Comparison of ENCODE assay signal across 17 cellular contexts in genomic region chrX:151184705-151185104, GRCh38. TPM values are rescaled to one million over a fixed set of nuclear protein-coding genes. Genes with fewer than 3 reads are reported as not detected.
"Had no signal": no experiment of that assay in that cellular context is flagged by ENCODE, and none has a peak within 500 bp of the region (broad histone marks: within the 10 kb centered on the region; RNA-seq: fewer than 3 reads in every experiment).

No MANE protein-coding gene starts in this region.

- H3K4me1 ChIP-seq: ascending aorta had no signal

- DNase-seq: activated CD4-positive, alpha-beta T cell treated with anti-CD3 and anti-CD28 coated beads, Interleukin-2, amount 50 U/mL, for 1 hour; activated CD8-positive, alpha-beta memory T cell treated with anti-CD3 and anti-CD28 coated beads for 24 hours; activated naive CD4-positive, alpha-beta T cell; foreskin melanocyte; head of caudate nucleus; retina had no signal

- H3K9me3 ChIP-seq: ascending aorta, thoracic aorta had no signal

- ATAC-seq: natural killer cell treated with Interleukin-12 subunit alpha and Interleukin-12 subunit beta and Interleukin-15 and Interleukin-18, amount 100 ng/mL, for 72 hours; stimulated activated effector memory CD8-positive, alpha-beta T cell treated with anti-CD3 and anti-CD28 coated beads, Interleukin-12 subunit alpha, Interleukin-12 subunit beta, amount 100 ng/mL, for 72 hours had no signal

- H3K36me3 ChIP-seq: ascending aorta, thoracic aorta had no signal

- H3K4me3 ChIP-seq: ascending aorta, thoracic aorta had no signal

- H3K27me3 ChIP-seq: ascending aorta had no signal

- H3K27ac ChIP-seq: ascending aorta, epithelial cell of prostate, thoracic aorta had no signal

RNA-seq across cellular contexts. Expression of gene GPR50, which starts 8.3 kb away (rescaled TPM):
- total RNA-seq: activated T-helper 1 cell treated with anti-CD3 and anti-CD28 coated beads, Interleukin-12 subunit alpha, Interleukin-12 subunit beta, Interleukin-2, Interleukin-4 antibody, amounts not matched to agents 30 ng/mL and 10 ng/mL and 1 ng/mL, durations not matched to agents 14 hours and 24 hours and 36 hours; ascending aorta; bronchial epithelial cell; cerebellum; fibroblast of lung; mesenteric fat pad; natural killer cell treated with Interleukin-12 subunit alpha and Interleukin-12 subunit beta and Interleukin-15 and Interleukin-18, amount 100 ng/mL, for 72 hours; thoracic aorta had no signal
- polyA plus RNA-seq: fibroblast of lung, urinary bladder had no signal
